In the genomic region with DNA sequence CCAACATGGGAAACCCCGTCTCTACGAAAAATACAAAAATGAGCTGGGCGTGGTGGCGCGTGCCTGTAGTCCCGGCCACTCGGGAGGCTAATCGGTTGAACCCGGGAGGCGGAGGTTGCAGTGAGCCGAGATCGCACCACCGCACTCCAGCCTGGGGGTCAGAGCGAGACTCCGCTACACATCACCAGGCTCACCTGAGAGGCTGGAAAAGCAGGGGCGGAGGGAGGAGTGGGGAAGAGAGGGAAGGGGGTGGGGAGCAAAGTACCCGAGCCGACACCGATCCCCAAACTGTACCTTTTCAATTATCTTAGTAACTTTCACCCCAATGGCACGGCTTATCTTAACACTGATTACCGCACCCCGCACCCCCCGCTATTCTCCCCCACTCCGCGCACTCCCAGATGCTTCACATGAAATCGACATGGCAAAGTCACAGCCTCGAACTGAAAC, we compare ENCODE assay signal across 8 cellular contexts. TPM values are rescaled to one million over a fixed set of nuclear protein-coding genes. Genes with fewer than 3 reads are reported as not detected.
DNase-seq lines count a peak whose midpoint lies in the region; ATAC-seq and TF ChIP-seq lines count a peak whose summit lies in the region.

No MANE protein-coding gene starts in this region.

- H3K27me3 Mint-ChIP-seq in CD14-positive monocyte (ENCODE audit: low read depth in 3 of 3) = peaks cover 51 to 70% (median 52%) of the 10 kb centered on the region in 3 donors

- no peaks in the 10 kb centered on the region for H3K9me3 ChIP-seq in neuron (ENCODE audit: low read length)

- intact Hi-C loops in CD14-positive monocyte (cut with micrococcal nuclease) = loop anchor here in 1 of 2 donors (5.0 kb wide), 1 partner anchor 281 kb away; no protein-coding TSS in a partner anchor

- no peak overlapping the region for H3K27ac Mint-ChIP-seq in CD14-positive monocyte

- TF ChIP-seq CTCF in CD14-positive monocyte (IDR thresholded peaks at IDR 0.05) (no peak), epithelial cell of esophagus (IDR thresholded peaks at IDR 0.05; ENCODE audit: insufficient read depth, low read depth, low read length, missing control alignments) (no peak)

- H3K36me3 Mint-ChIP-seq in CD14-positive monocyte = peaks cover 0 to 1% of the 10 kb centered on the region in 2 donors

- no peak for DNase-seq in CD14-positive monocyte (ENCODE audit: low spot score)
- peak; percentile 41 for DNase-seq in NCI-H69 (lab: John Stamatoyannopoulos, UW)
- DNase-seq in epithelial cell of esophagus (ENCODE audit: low read depth) = no peak
- no peak for DNase-seq in epidermal melanocyte (ENCODE audit: insufficient read length, low spot score)
- no peak for DNase-seq in MV-4-11 (lab: John Stamatoyannopoulos, UW)
- no peak for DNase-seq in putamen (ENCODE audit: low spot score)

- H3K9me3 Mint-ChIP-seq in CD14-positive monocyte = peaks cover 0 to 10% (median 6%) of the 10 kb centered on the region in 7 donors

- H3K4me1 ChIP-seq in neuron (ENCODE audit: insufficient read depth, low read length) = peaks cover 5% of the 10 kb centered on the region

- H3K4me3 ChIP-seq in epithelial cell of esophagus (ENCODE audit: low read length) (peak overlapping the region; percentile 36), neuron (ENCODE audit: low read length) (peak overlapping the region; percentile 36)

- no peaks in the 10 kb centered on the region for H3K36me3 ChIP-seq in neuron (ENCODE audit: insufficient read depth, low read length)

- peaks cover 2% of the 10 kb centered on the region for H3K27me3 ChIP-seq in neuron (ENCODE audit: insufficient read depth, low read length)

- peak overlapping the region; percentile 58 to 90 for H3K4me3 Mint-ChIP-seq in CD14-positive monocyte

- no peak overlapping the region for H2AFZ ChIP-seq in neuron (ENCODE audit: low read depth, low read length)

- no peak for ATAC-seq in HG02938 (IDR thresholded peaks at IDR 0.05; ENCODE audit: unreplicated experiment)

- peaks cover 17% of the 10 kb centered on the region for H3K4me1 Mint-ChIP-seq in CD14-positive monocyte

RNA-seq across cellular contexts. Expression of a gene that starts 46.4 kb away (rescaled TPM):
- polyA plus RNA-seq in CD14-positive monocyte = under 1 TPM in 1 of 2 donors, not detected in 1; 0.05 TPM

RNA-seq across cellular contexts. Expression of a gene that starts 50.9 kb away (rescaled TPM):
- polyA plus RNA-seq in CD14-positive monocyte = not detected
